Comparison of ENCODE assay signal across 15 cellular contexts in the genomic region with DNA sequence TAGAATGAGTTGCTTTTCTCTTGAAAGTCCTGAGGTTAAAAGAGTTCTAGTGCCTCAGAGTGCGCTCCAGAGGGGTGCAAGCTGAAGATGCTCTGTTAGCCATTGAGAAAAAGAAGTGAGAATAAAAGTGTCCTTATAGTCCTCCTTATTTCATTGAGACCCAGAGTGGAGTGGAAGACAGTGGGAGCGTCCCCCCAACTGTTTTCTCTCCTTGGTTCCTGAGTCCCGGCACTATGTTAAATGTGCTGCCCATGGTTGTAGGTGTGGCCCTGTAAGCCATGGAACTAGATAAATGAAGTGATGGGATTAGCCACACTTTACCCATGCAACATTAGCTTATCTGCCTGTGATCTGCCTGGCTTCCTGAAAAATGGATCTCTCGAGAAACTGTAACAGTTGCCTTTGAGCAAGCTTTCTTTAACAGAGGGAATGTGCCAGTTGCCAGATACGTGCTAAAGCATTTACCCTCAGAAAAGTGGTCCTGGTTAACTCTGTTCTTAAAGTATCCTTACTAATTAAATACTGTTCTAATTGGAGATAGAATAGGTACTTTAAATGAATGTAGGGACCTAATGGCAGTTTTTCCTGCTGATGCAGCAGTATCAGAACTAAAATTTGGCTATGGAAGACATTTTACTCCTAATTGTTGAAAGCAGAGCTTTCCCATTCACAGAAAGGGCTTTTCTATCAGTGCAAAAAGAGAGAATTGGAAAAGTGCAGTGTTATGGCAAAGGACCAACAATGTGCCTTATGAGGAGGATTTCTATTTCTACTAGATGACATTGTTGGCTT. TPM values are rescaled to one million over a fixed set of nuclear protein-coding genes. Genes with fewer than 3 reads are reported as not detected.
DNase-seq lines count a peak whose midpoint lies in the region; ATAC-seq and TF ChIP-seq lines count a peak whose summit lies in the region.
"Had no signal": no experiment of that assay in that cellular context is flagged by ENCODE, and none has a peak within 500 bp of the region (broad histone marks: within the 10 kb centered on the region; RNA-seq: fewer than 3 reads in every experiment).

No MANE protein-coding gene starts in this region.

- peaks cover 9% of the 10 kb centered on the region for H3K36me3 Mint-ChIP-seq in activated naive CD8-positive, alpha-beta T cell treated with anti-CD3 and anti-CD28 coated beads, Interleukin-2, amount 50 U/mL, for 24 hours (ENCODE audit: low read depth)
- peaks cover 5% of the 10 kb centered on the region for H3K36me3 Mint-ChIP-seq in activated naive CD8-positive, alpha-beta T cell treated with anti-CD3 and anti-CD28 coated beads for 36 hours

- no peak overlapping the region for H3K4me3 Mint-ChIP-seq in activated naive CD8-positive, alpha-beta T cell treated with anti-CD3 and anti-CD28 coated beads, Interleukin-2, amount 50 U/mL, for 24 hours
- no peak overlapping the region for H3K4me3 Mint-ChIP-seq in activated naive CD8-positive, alpha-beta T cell treated with anti-CD3 and anti-CD28 coated beads for 36 hours

- peaks cover 53% of the 10 kb centered on the region for H3K9me3 Mint-ChIP-seq in activated naive CD8-positive, alpha-beta T cell treated with anti-CD3 and anti-CD28 coated beads, Interleukin-2, amount 50 U/mL, for 24 hours
- peaks cover 44% of the 10 kb centered on the region for H3K9me3 Mint-ChIP-seq in activated naive CD8-positive, alpha-beta T cell treated with anti-CD3 and anti-CD28 coated beads for 36 hours

- H3K4me3 ChIP-seq in NT2/D1 (ENCODE audit: insufficient read length, low read depth) (no peak overlapping the region), fibroblast of pulmonary artery (replicated peaks; ENCODE audit: low read depth, low read length) (no peak overlapping the region)
- H3K4me3 ChIP-seq: SJSA1, transverse colon had no signal

- H3K27me3 ChIP-seq in NT2/D1 (ENCODE audit: insufficient read depth, insufficient read length): no peaks in the 10 kb centered on the region
- H3K27me3 ChIP-seq: gastrocnemius medialis, SJSA1, transverse colon had no signal

- no peaks in the 10 kb centered on the region for H3K4me1 Mint-ChIP-seq in activated naive CD8-positive, alpha-beta T cell treated with anti-CD3 and anti-CD28 coated beads, Interleukin-2, amount 50 U/mL, for 24 hours
- H3K4me1 Mint-ChIP-seq in activated naive CD8-positive, alpha-beta T cell treated with anti-CD3 and anti-CD28 coated beads for 36 hours: no peaks in the 10 kb centered on the region

- no peak overlapping the region for H3K27ac Mint-ChIP-seq in activated naive CD8-positive, alpha-beta T cell treated with anti-CD3 and anti-CD28 coated beads, Interleukin-2, amount 50 U/mL, for 24 hours
- H3K27ac Mint-ChIP-seq in activated naive CD8-positive, alpha-beta T cell treated with anti-CD3 and anti-CD28 coated beads for 36 hours: no peak overlapping the region
- H3K27ac Mint-ChIP-seq: progenitor cell of endocrine pancreas had no signal

- H3K36me3 ChIP-seq in NT2/D1 (ENCODE audit: insufficient read depth, insufficient read length, low read length): no peaks in the 10 kb centered on the region
- H3K36me3 ChIP-seq: gastrocnemius medialis, SJSA1, transverse colon had no signal

- ATAC-seq in activated naive CD8-positive, alpha-beta T cell treated with anti-CD3 and anti-CD28 coated beads, Interleukin-2, amount 50 U/mL, for 24 hours: no peak
- no peak for ATAC-seq in GM18498 (IDR thresholded peaks at IDR 0.05; ENCODE audit: unreplicated experiment)
- ATAC-seq: gastrocnemius medialis had no signal

- peak; percentile 31 for DNase-seq in activated naive CD8-positive, alpha-beta T cell treated with anti-CD3 and anti-CD28 coated beads, Interleukin-2, amount 50 U/mL, for 24 hours
- no peak for DNase-seq in activated naive CD8-positive, alpha-beta T cell treated with anti-CD3 and anti-CD28 coated beads for 36 hours
- DNase-seq in NT2/D1 (ENCODE audit: low read depth, low spot score): peak; percentile 2
- DNase-seq in fibroblast of pulmonary artery (ENCODE audit: low read depth): peak; percentile 13
- DNase-seq in stimulated activated CD8-positive, alpha-beta memory T cell treated with anti-CD3 and anti-CD28 coated beads, Interleukin-4, amount 100 ng/mL, for 48 hours: peak; percentile 47
- no peak for DNase-seq in H4 (ENCODE audit: low spot score)
- DNase-seq in cerebellum (ENCODE audit: low spot score): no peak
- DNase-seq: aorta, gastrocnemius medialis, transverse colon had no signal

- no peak for TF ChIP-seq CTCF in fibroblast of pulmonary artery (IDR thresholded peaks at IDR 0.05; ENCODE audit: low read length, missing control alignments)

- H3K27me3 Mint-ChIP-seq in activated naive CD8-positive, alpha-beta T cell treated with anti-CD3 and anti-CD28 coated beads, Interleukin-2, amount 50 U/mL, for 24 hours: no peaks in the 10 kb centered on the region
- H3K27me3 Mint-ChIP-seq in activated naive CD8-positive, alpha-beta T cell treated with anti-CD3 and anti-CD28 coated beads for 36 hours: peaks cover 5% of the 10 kb centered on the region
- H3K27me3 Mint-ChIP-seq: progenitor cell of endocrine pancreas had no signal

- peaks cover 21% of the 10 kb centered on the region for H3K9me3 ChIP-seq in NT2/D1 (ENCODE audit: insufficient read depth, low read length)
- H3K9me3 ChIP-seq: SJSA1 had no signal

- H3K4me1 ChIP-seq in NT2/D1 (ENCODE audit: insufficient read depth, insufficient read length): no peaks in the 10 kb centered on the region
- H3K4me1 ChIP-seq: gastrocnemius medialis, SJSA1, transverse colon had no signal

- no peak overlapping the region for H3K9ac ChIP-seq in NT2/D1 (ENCODE audit: insufficient read length, low read depth)

RNA-seq across cellular contexts. Expression of gene PSG9, which starts 21.4 kb away (rescaled TPM):
- not detected for total RNA-seq in activated naive CD8-positive, alpha-beta T cell treated with anti-CD3 and anti-CD28 coated beads for 36 hours
- 0.55 and 0.93 TPM in 2 replicates for total RNA-seq in H4 (2014; rRNA removed; shearing (Covaris generic))
- total RNA-seq in cerebellum: not detected
- total RNA-seq: aorta, gastrocnemius medialis, HT-29, kidney epithelial cell, progenitor cell of endocrine pancreas, transverse colon had no signal

Comparison
In these comparisons a context has a peak if more than half of its experiments do, and no peak if none do; other contexts are left out.
1. DNase-seq: peak in activated naive CD8-positive, alpha-beta T cell treated with anti-CD3 and anti-CD28 coated beads, Interleukin-2, amount 50 U/mL, for 24 hours (single experiment), NT2/D1 (single experiment), fibroblast of pulmonary artery (single experiment) and stimulated activated CD8-positive, alpha-beta memory T cell treated with anti-CD3 and anti-CD28 coated beads, Interleukin-4, amount 100 ng/mL, for 48 hours (single experiment); none in activated naive CD8-positive, alpha-beta T cell treated with anti-CD3 and anti-CD28 coated beads for 36 hours (single experiment), H4 (single experiment) and cerebellum (single experiment).